ENCODE assay signal across 9 cellular contexts in genomic region chr2:61443342-61444041, GRCh38. TPM values are rescaled to one million over a fixed set of nuclear protein-coding genes. Genes with fewer than 3 reads are reported as not detected.
DNase-seq lines count a peak whose midpoint lies in the region; ATAC-seq and TF ChIP-seq lines count a peak whose summit lies in the region.
"Had no signal": no experiment of that assay in that cellular context is flagged by ENCODE, and none has a peak within 500 bp of the region (broad histone marks: within the 10 kb centered on the region; RNA-seq: fewer than 3 reads in every experiment).

No MANE protein-coding gene starts in this region.

- CTCF ChIA-PET in Calu3 (lab: Charles Lee): no interaction called here

- peaks cover 13% of the 10 kb centered on the region for H3K36me3 Mint-ChIP-seq in Calu3 (ENCODE audit: insufficient read depth, unreplicated experiment)
- H3K36me3 Mint-ChIP-seq in dendritic cell treated with granulocyte-macrophage colony-stimulating factor and Interleukin-4, amounts not matched to agents 40 ng/mL and 50 ng/mL, for 4 days (ENCODE audit: low read depth): peaks cover 10% of the 10 kb centered on the region

- peak; percentile 81 for ATAC-seq in HG03439 (IDR thresholded peaks at IDR 0.05; ENCODE audit: unreplicated experiment)

- TF ChIP-seq CTCF in Calu3 (IDR thresholded peaks at IDR 0.05; ENCODE audit: unreplicated experiment): no peak
- no peak for TF ChIP-seq CTCF in GM20000 (IDR thresholded peaks at IDR 0.05; ENCODE audit: extremely low read depth, missing control alignments)

- H3K27me3 Mint-ChIP-seq in Calu3 (ENCODE audit: unreplicated experiment): no peaks in the 10 kb centered on the region
- no peaks in the 10 kb centered on the region for H3K27me3 Mint-ChIP-seq in dendritic cell treated with granulocyte-macrophage colony-stimulating factor and Interleukin-4, amounts not matched to agents 40 ng/mL and 50 ng/mL, for 4 days

- peak overlapping the region; percentile 37 for H3K4me3 Mint-ChIP-seq in Calu3 (ENCODE audit: low read depth, unreplicated experiment)
- H3K4me3 Mint-ChIP-seq in dendritic cell treated with granulocyte-macrophage colony-stimulating factor and Interleukin-4, amounts not matched to agents 40 ng/mL and 50 ng/mL, for 4 days: no peak overlapping the region

- BruUV-seq in Calu3 (replicated peaks; lab: Mats Ljungman, UMichigan): no TSS peak

- H3K9me3 Mint-ChIP-seq in Calu3 (ENCODE audit: low read depth, unreplicated experiment): no peaks in the 10 kb centered on the region
- no peaks in the 10 kb centered on the region for H3K9me3 Mint-ChIP-seq in dendritic cell treated with granulocyte-macrophage colony-stimulating factor and Interleukin-4, amounts not matched to agents 40 ng/mL and 50 ng/mL, for 4 days

- intact Hi-C loops in Calu3 (cut with micrococcal nuclease; ENCODE audit: unreplicated experiment): no loop called here
- intact Hi-C loops in dendritic cell treated with granulocyte-macrophage colony-stimulating factor and Interleukin-4, amounts not matched to agents 40 ng/mL and 50 ng/mL, for 4 days (cut with micrococcal nuclease): no loop called here

- H3K27ac Mint-ChIP-seq in Calu3 (ENCODE audit: unreplicated experiment): peak overlapping the region; percentile 62
- peak overlapping the region; percentile 50 for H3K27ac Mint-ChIP-seq in dendritic cell treated with granulocyte-macrophage colony-stimulating factor and Interleukin-4, amounts not matched to agents 40 ng/mL and 50 ng/mL, for 4 days

- peak; percentile 39 for DNase-seq in Calu3
- DNase-seq in GM20000 (ENCODE audit: low spot score): peak; percentile 16
- DNase-seq in SW 1271 (lab: John Stamatoyannopoulos, UW): no peak
- DNase-seq in stimulated activated CD4-positive, alpha-beta T cell treated with anti-CD3 and anti-CD28 coated beads, Interleukin-2, amount 100 ng/mL, for 24 hours: no peak
- DNase-seq in middle frontal gyrus (ENCODE audit: extremely low spot score, low spot score): no peak
- no peak for DNase-seq in activated CD4-positive, alpha-beta T cell treated with anti-CD3 and anti-CD28 coated beads, Interleukin-2, amount 50 U/mL, for 1 hour
- DNase-seq: upper lobe of left lung had no signal

- peaks cover 48% of the 10 kb centered on the region for H3K4me1 Mint-ChIP-seq in Calu3 (ENCODE audit: low read depth, unreplicated experiment)
- H3K4me1 Mint-ChIP-seq in dendritic cell treated with granulocyte-macrophage colony-stimulating factor and Interleukin-4, amounts not matched to agents 40 ng/mL and 50 ng/mL, for 4 days (ENCODE audit: low read depth): peaks cover 57% of the 10 kb centered on the region

RNA-seq across cellular contexts. Expression of gene USP34, which starts 27.4 kb away (rescaled TPM):
- 89.4 and 94.7 TPM in 2 replicates for total RNA-seq in Calu3 (2022)

Comparison
In these comparisons a context has a peak if more than half of its experiments do, and no peak if none do; other contexts are left out.
1. DNase-seq: peak in Calu3 (single experiment) and GM20000 (single experiment); none in SW 1271 (0 of 2), stimulated activated CD4-positive, alpha-beta T cell treated with anti-CD3 and anti-CD28 coated beads, Interleukin-2, amount 100 ng/mL, for 24 hours (0 of 2), middle frontal gyrus (single experiment) and activated CD4-positive, alpha-beta T cell treated with anti-CD3 and anti-CD28 coated beads, Interleukin-2, amount 50 U/mL, for 1 hour (single experiment).